Comparison of ENCODE assay signal across 19 cellular contexts in genomic region chr13:48712141-48712540, GRCh38. TPM values are rescaled to one million over a fixed set of nuclear protein-coding genes. Genes with fewer than 3 reads are reported as not detected.
DNase-seq lines count a peak whose midpoint lies in the region; ATAC-seq and TF ChIP-seq lines count a peak whose summit lies in the region.
"Had no signal": no experiment of that assay in that cellular context is flagged by ENCODE, and none has a peak within 500 bp of the region (broad histone marks: within the 10 kb centered on the region; RNA-seq: fewer than 3 reads in every experiment).

No MANE protein-coding gene starts in this region.

- no peak overlapping the region for H3K4me3 ChIP-seq in left ventricle myocardium inferior
- H3K4me3 ChIP-seq in right atrium auricular region = no peak overlapping the region
- H3K4me3 ChIP-seq in subcutaneous abdominal adipose tissue (ENCODE audit: low read depth in 1 of 5, low read length in 5 of 5) = no peak overlapping the region
- H3K4me3 ChIP-seq in PC-3 (ENCODE audit: low read length) = no peak overlapping the region
- H3K4me3 ChIP-seq: BLaER1, GM23248 had no signal

- H3K27me3 Mint-ChIP-seq in activated CD4-positive, alpha-beta T cell treated with anti-CD3 and anti-CD28 coated beads, Interleukin-2, amount 10 ng/mL, durations not matched to agents 24 days and 14 days = no peaks in the 10 kb centered on the region

- DNase-seq in activated CD4-positive, alpha-beta T cell treated with anti-CD3 and anti-CD28 coated beads, Interleukin-2, amount 10 ng/mL, durations not matched to agents 24 days and 14 days = peak; percentile 6
- no peak for DNase-seq in activated CD4-positive, alpha-beta T cell treated with anti-CD3 and anti-CD28 coated beads for 1 hour
- DNase-seq in left ventricle myocardium inferior = no peak
- DNase-seq in right atrium auricular region (ENCODE audit: low spot score) = no peak
- DNase-seq in PC-3 = no peak
- DNase-seq: Caco-2; CD4-positive, CD25-positive, alpha-beta regulatory T cell; CD8-positive, alpha-beta T cell; DMS153; DND-41; GM23248; H7; HCEC 1CT had no signal

- H3K4me3 Mint-ChIP-seq in activated CD4-positive, alpha-beta T cell treated with anti-CD3 and anti-CD28 coated beads, Interleukin-2, amount 10 ng/mL, durations not matched to agents 24 days and 14 days = no peak overlapping the region
- H3K4me3 Mint-ChIP-seq: B cell; CD4-positive, CD25-positive, alpha-beta regulatory T cell; CD8-positive, alpha-beta T cell had no signal

- H3K27ac Mint-ChIP-seq in activated CD4-positive, alpha-beta T cell treated with anti-CD3 and anti-CD28 coated beads, Interleukin-2, amount 10 ng/mL, durations not matched to agents 24 days and 14 days = no peak overlapping the region
- H3K27ac Mint-ChIP-seq: B cell; CD4-positive, CD25-positive, alpha-beta regulatory T cell; CD8-positive, alpha-beta T cell had no signal

- H3K36me3 Mint-ChIP-seq in activated CD4-positive, alpha-beta T cell treated with anti-CD3 and anti-CD28 coated beads, Interleukin-2, amount 10 ng/mL, durations not matched to agents 24 days and 14 days (ENCODE audit: low read depth) = peaks cover 2% of the 10 kb centered on the region

- peaks cover 3% of the 10 kb centered on the region for H3K4me1 Mint-ChIP-seq in activated CD4-positive, alpha-beta T cell treated with anti-CD3 and anti-CD28 coated beads, Interleukin-2, amount 10 ng/mL, durations not matched to agents 24 days and 14 days
- H3K4me1 Mint-ChIP-seq: B cell; CD4-positive, CD25-positive, alpha-beta regulatory T cell had no signal

- POLR2A ChIA-PET in PC-3 (lab: Charles Lee; ENCODE audit: unreplicated experiment) = no interaction called here

- H2AFZ ChIP-seq in PC-3 (ENCODE audit: low read length) = no peak overlapping the region
- H2AFZ ChIP-seq: GM23248 had no signal

- H3K4me2 ChIP-seq in PC-3 (ENCODE audit: low read length) = no peak overlapping the region
- H3K4me2 ChIP-seq: BLaER1 had no signal

- no peaks in the 10 kb centered on the region for H3K79me2 ChIP-seq in PC-3 (ENCODE audit: low read length)

- no peak for TF ChIP-seq CTCF in left ventricle myocardium inferior (IDR thresholded peaks at IDR 0.05; ENCODE audit: borderline replicate concordance)
- TF ChIP-seq CTCF in right atrium auricular region (IDR thresholded peaks at IDR 0.05) = no peak
- no peak for TF ChIP-seq CTCF in PC-3 (conservative IDR thresholded peaks at IDR 0.05; ENCODE audit: low read depth, low read length)

- peaks cover 28% of the 10 kb centered on the region for H3K9me3 Mint-ChIP-seq in activated CD4-positive, alpha-beta T cell treated with anti-CD3 and anti-CD28 coated beads, Interleukin-2, amount 10 ng/mL, durations not matched to agents 24 days and 14 days

- BruUV-seq in PC-3 (replicated peaks; lab: Mats Ljungman, UMichigan) = no TSS peak

- H3K27me3 ChIP-seq in left ventricle myocardium inferior (ENCODE audit: low read depth) = no peaks in the 10 kb centered on the region
- H3K27me3 ChIP-seq in right atrium auricular region = no peaks in the 10 kb centered on the region
- no peaks in the 10 kb centered on the region for H3K27me3 ChIP-seq in subcutaneous abdominal adipose tissue (ENCODE audit: control insufficient read depth in 5 of 5, insufficient read depth in 4 of 5, low read length in 5 of 5)
- no peaks in the 10 kb centered on the region for H3K27me3 ChIP-seq in PC-3 (ENCODE audit: low read length)
- H3K27me3 ChIP-seq: BLaER1 had no signal

- no peaks in the 10 kb centered on the region for H4K20me1 ChIP-seq in PC-3 (ENCODE audit: low read length)
- H4K20me1 ChIP-seq: BLaER1 had no signal

- H3K9me3 ChIP-seq in left ventricle myocardium inferior (replicated peaks) (peaks cover 38% of the 10 kb centered on the region), right atrium auricular region (peaks cover 4 to 20% of the 10 kb centered on the region in 2 donors), subcutaneous abdominal adipose tissue (ENCODE audit: control insufficient read depth in 5 of 5, low read length in 5 of 5) (peaks cover 4 to 23% (median 14%) of the 10 kb centered on the region in 5 donors), PC-3 (ENCODE audit: low read length) (peaks cover 9% of the 10 kb centered on the region; the same call in 1 of the 2 replicates)

- peaks cover 6% of the 10 kb centered on the region for H3K36me3 ChIP-seq in left ventricle myocardium inferior
- no peaks in the 10 kb centered on the region for H3K36me3 ChIP-seq in right atrium auricular region
- no peaks in the 10 kb centered on the region for H3K36me3 ChIP-seq in subcutaneous abdominal adipose tissue (ENCODE audit: control insufficient read depth in 5 of 5, insufficient read depth in 5 of 5, low read length in 5 of 5)
- H3K36me3 ChIP-seq in PC-3 (ENCODE audit: low read depth, low read length) = no peaks in the 10 kb centered on the region
- H3K36me3 ChIP-seq: BLaER1 had no signal

- peak overlapping the region; percentile 27 for H3K27ac ChIP-seq in left ventricle myocardium inferior (replicated peaks)
- no peak overlapping the region for H3K27ac ChIP-seq in right atrium auricular region
- H3K27ac ChIP-seq in subcutaneous abdominal adipose tissue (ENCODE audit: low read depth, low read length) = peak overlapping the region; percentile 16
- no peak overlapping the region for H3K27ac ChIP-seq in PC-3 (ENCODE audit: low read length)
- H3K27ac ChIP-seq: 22Rv1, BLaER1, C4-2B, GM23248 had no signal

- H3K9me2 ChIP-seq in PC-3 (replicated peaks; ENCODE audit: low read length) = no peaks in the 10 kb centered on the region

- no peak for ATAC-seq in PC-3
- ATAC-seq: CD8-positive, alpha-beta T cell had no signal

- no peak overlapping the region for H3K9ac ChIP-seq in subcutaneous abdominal adipose tissue (ENCODE audit: low read length in 5 of 5)
- H3K9ac ChIP-seq in PC-3 (ENCODE audit: low read length) = no peak overlapping the region
- H3K9ac ChIP-seq: BLaER1, GM23248 had no signal

- CTCF ChIA-PET in PC-3 (lab: Charles Lee) = no interaction called here

- intact Hi-C loops in activated CD4-positive, alpha-beta T cell treated with anti-CD3 and anti-CD28 coated beads, Interleukin-2, amount 10 ng/mL, durations not matched to agents 24 days and 14 days (cut with micrococcal nuclease) = no loop called here
- intact Hi-C loops in left ventricle myocardium inferior (cut with micrococcal nuclease) (no loop called here), PC-3 (cut with micrococcal nuclease) (no loop called here)

- no peaks in the 10 kb centered on the region for H3K4me1 ChIP-seq in left ventricle myocardium inferior
- H3K4me1 ChIP-seq in right atrium auricular region = no peaks in the 10 kb centered on the region
- H3K4me1 ChIP-seq in subcutaneous abdominal adipose tissue (ENCODE audit: control insufficient read depth in 5 of 5, insufficient read depth in 5 of 5, low read length in 5 of 5) = peaks cover 0 to 18% (median 7%) of the 10 kb centered on the region in 5 donors
- no peaks in the 10 kb centered on the region for H3K4me1 ChIP-seq in PC-3 (ENCODE audit: insufficient read depth, low read length)
- H3K4me1 ChIP-seq: BLaER1, Caco-2 had no signal

- H3F3A ChIP-seq in PC-3 (ENCODE audit: low read length, unreplicated experiment) = no peaks in the 10 kb centered on the region

RNA-seq across cellular contexts. Expression of gene CYSLTR2, which starts 58.4 kb away (rescaled TPM):
- 0.90 and 1.1 TPM in 2 replicates for total RNA-seq in activated CD4-positive, alpha-beta T cell treated with anti-CD3 and anti-CD28 coated beads, Interleukin-2, amount 10 ng/mL, durations not matched to agents 24 days and 14 days
- total RNA-seq in left ventricle myocardium inferior (7.6 TPM), right atrium auricular region (1 to 10 TPM; 4.1 to 6.3 TPM), PC-3 (2014; rRNA removed) (not detected in 2 replicates)
- total RNA-seq: B cell, Caco-2, GM23248, H1, H7 had no signal

Comparison
In these comparisons a context has a peak if more than half of its experiments do, and no peak if none do; other contexts are left out.
1. H3K27ac ChIP-seq: peak in left ventricle myocardium inferior (single experiment) and subcutaneous abdominal adipose tissue (single experiment); none in right atrium auricular region (0 of 2) and PC-3 (single experiment).